In genomic region chr7:12369700-12370099, GRCh38 we compare ENCODE assay signal across 13 cellular contexts. TPM values are rescaled to one million over a fixed set of nuclear protein-coding genes. Genes with fewer than 3 reads are reported as not detected.
DNase-seq lines count a peak whose midpoint lies in the region; ATAC-seq and TF ChIP-seq lines count a peak whose summit lies in the region.
"Had no signal": no experiment of that assay in that cellular context is flagged by ENCODE, and none has a peak within 500 bp of the region (broad histone marks: within the 10 kb centered on the region; RNA-seq: fewer than 3 reads in every experiment).

No MANE protein-coding gene starts in this region.

- no peaks in the 10 kb centered on the region for H3K27me3 ChIP-seq in WERI-Rb-1 (ENCODE audit: insufficient read depth, low read depth, severe bottlenecking)
- H3K27me3 ChIP-seq: BLaER1 had no signal

- no peaks in the 10 kb centered on the region for H3K36me3 ChIP-seq in WERI-Rb-1
- H3K36me3 ChIP-seq: BLaER1 had no signal

- ATAC-seq in left cardiac atrium, result peak; percentile 15 to 23
- ATAC-seq: HepG2 had no signal

- no peaks in the 10 kb centered on the region for H3K4me1 Mint-ChIP-seq in neural crest cell

- intact Hi-C loops in left cardiac atrium (cut with DNase I) (no loop called here), cardiac septum (cut with DNase I) (no loop called here)

- H3K4me3 ChIP-seq in fibroblast of mammary gland (ENCODE audit: control insufficient read depth, low read depth, low read length), result no peak overlapping the region
- H3K4me3 ChIP-seq in WERI-Rb-1 (ENCODE audit: low read depth, low read length), result no peak overlapping the region
- H3K4me3 ChIP-seq: BLaER1 had no signal

- no peaks in the 10 kb centered on the region for H3K27me3 Mint-ChIP-seq in neural crest cell (ENCODE audit: low read depth)

- TF ChIP-seq CTCF in fibroblast of mammary gland (conservative IDR thresholded peaks at IDR 0.05; ENCODE audit: control insufficient read depth, insufficient read depth, low read depth, low read length) (no peak), neural crest cell (conservative IDR thresholded peaks at IDR 0.05) (no peak), WERI-Rb-1 (IDR thresholded peaks at IDR 0.05; ENCODE audit: low read depth, low read length) (no peak)

- H3K9me3 ChIP-seq in WERI-Rb-1 (ENCODE audit: severe bottlenecking), result no peaks in the 10 kb centered on the region
- H3K9me3 ChIP-seq: BLaER1 had no signal

- no peaks in the 10 kb centered on the region for H3K36me3 Mint-ChIP-seq in neural crest cell (ENCODE audit: low read depth)

- H3K27ac ChIP-seq in WERI-Rb-1, result no peak overlapping the region
- H3K27ac ChIP-seq: BLaER1 had no signal

- H3K4me3 Mint-ChIP-seq in neural crest cell, result no peak overlapping the region

- H3K27ac Mint-ChIP-seq in neural crest cell (ENCODE audit: unreplicated experiment), result peak overlapping the region; percentile 88

- no peaks in the 10 kb centered on the region for H3K9me3 Mint-ChIP-seq in neural crest cell

- DNase-seq in left cardiac atrium (no peak), cardiac septum (ENCODE audit: low spot score) (no peak), NCI-H446 treated with DMSO at 0.1 percent for 48 hours (lab: John Stamatoyannopoulos, UW) (peak; percentile 34), fibroblast of mammary gland (ENCODE audit: low read depth) (peak; percentile 1), neural crest cell (ENCODE audit: low read depth, low spot score) (no peak), iPS-NIHi11 (ENCODE audit: low spot score) (no peak), WERI-Rb-1 (no peak), SW480 (ENCODE audit: low spot score) (no peak)
- DNase-seq: 8988T, AML-193, DMS53 had no signal

RNA-seq across cellular contexts. Expression of gene VWDE, which starts 34.0 kb away (rescaled TPM):
- total RNA-seq in left cardiac atrium (1 to 10 TPM; 7.3 to 8.8 TPM), cardiac septum (0.38 TPM), neural crest cell (not detected in 2 replicates)

Comparison
In these comparisons a context has a peak if more than half of its experiments do, and no peak if none do; other contexts are left out.
1. DNase-seq: peak in NCI-H446 treated with DMSO at 0.1 percent for 48 hours (single experiment) and fibroblast of mammary gland (single experiment); none in left cardiac atrium (single experiment), cardiac septum (single experiment), neural crest cell (single experiment), iPS-NIHi11 (single experiment), WERI-Rb-1 (single experiment) and SW480 (single experiment).